19 cellular contexts compared by ENCODE assay signal in genomic region chr14:61218765-61219164, GRCh38.
DNase-seq lines count a peak whose midpoint lies in the region; ATAC-seq and TF ChIP-seq lines count a peak whose summit lies in the region.
"Had no signal": no experiment of that assay in that cellular context is flagged by ENCODE, and none has a peak within 500 bp of the region (broad histone marks: within the 10 kb centered on the region; RNA-seq: fewer than 3 reads in every experiment).

No MANE protein-coding gene starts in this region.

- no peak for TF ChIP-seq POLR2A in gastroesophageal sphincter (IDR thresholded peaks at IDR 0.05)

- H3K9me3 ChIP-seq in SJCRH30 (replicated peaks) (no peaks in the 10 kb centered on the region), gastroesophageal sphincter (no peaks in the 10 kb centered on the region), subcutaneous abdominal adipose tissue (ENCODE audit: control insufficient read depth in 5 of 5, low read length in 5 of 5) (no peaks in the 10 kb centered on the region)
- H3K9me3 ChIP-seq: breast epithelium, thoracic aorta had no signal

- H3K4me1 ChIP-seq in SJCRH30 (peaks cover 41% of the 10 kb centered on the region), gastroesophageal sphincter (peaks cover 0 to 5% (median 0%) of the 10 kb centered on the region in 3 donors), subcutaneous abdominal adipose tissue (ENCODE audit: control insufficient read depth in 5 of 5, insufficient read depth in 5 of 5, low read length in 5 of 5) (peaks cover 5 to 89% (median 56%) of the 10 kb centered on the region in 5 donors)
- H3K4me1 ChIP-seq: breast epithelium, foreskin keratinocyte had no signal

- H3K27me3 ChIP-seq in SJCRH30 = no peaks in the 10 kb centered on the region
- H3K27me3 ChIP-seq in gastroesophageal sphincter = no peaks in the 10 kb centered on the region
- no peaks in the 10 kb centered on the region for H3K27me3 ChIP-seq in subcutaneous abdominal adipose tissue (ENCODE audit: control insufficient read depth in 5 of 5, insufficient read depth in 4 of 5, low read length in 5 of 5)
- H3K27me3 ChIP-seq: breast epithelium, neural progenitor cell had no signal

- H3K9ac ChIP-seq in subcutaneous abdominal adipose tissue (ENCODE audit: low read length in 5 of 5) = no peak overlapping the region
- H3K9ac ChIP-seq: neural progenitor cell had no signal

- TF ChIP-seq CTCF in gastroesophageal sphincter (IDR thresholded peaks at IDR 0.05) = no peak

- no peak overlapping the region; the same call in 1 of the 2 replicates for H3K4me3 ChIP-seq in SJCRH30
- H3K4me3 ChIP-seq in gastroesophageal sphincter = no peak overlapping the region
- no peak overlapping the region for H3K4me3 ChIP-seq in subcutaneous abdominal adipose tissue (ENCODE audit: low read depth in 1 of 5, low read length in 5 of 5)
- H3K4me3 ChIP-seq: breast epithelium, GM12878, neural progenitor cell, thoracic aorta had no signal

- 33 to 60% methylated on average over 1 to 2 of the region's 6 CpGs for WGBS in gastroesophageal sphincter (ENCODE audit: low coverage in 1 of 2), 2 donors

- H3K36me3 ChIP-seq in SJCRH30 (no peaks in the 10 kb centered on the region), gastroesophageal sphincter (no peaks in the 10 kb centered on the region), subcutaneous abdominal adipose tissue (ENCODE audit: control insufficient read depth in 5 of 5, insufficient read depth in 5 of 5, low read length in 5 of 5) (no peaks in the 10 kb centered on the region)
- H3K36me3 ChIP-seq: breast epithelium, neural progenitor cell, thoracic aorta had no signal

- peak; percentile 39 for ATAC-seq in gastroesophageal sphincter
- no peak for ATAC-seq in stimulated activated naive CD8-positive, alpha-beta T cell treated with anti-CD3 and anti-CD28 coated beads, Interleukin-15, Interleukin-2, amounts not matched to agents 100 U/mL and 50 U/mL, for 24 hours
- ATAC-seq: GM12878 had no signal

- no peak for TF ChIP-seq EP300 in gastroesophageal sphincter (IDR thresholded peaks at IDR 0.05)

- DNase-seq in NCI-H2029 (lab: John Stamatoyannopoulos, UW) (peak; percentile 40), NCI-H2029 treated with DMSO at 0.1 percent for 48 hours (lab: John Stamatoyannopoulos, UW) (no peak), SJCRH30 (peak; percentile 52 to 69), COR-L47 (lab: John Stamatoyannopoulos, UW) (no peak), DMS53 treated with DMSO at 0.1 percent for 48 hours (lab: John Stamatoyannopoulos, UW; ENCODE audit: unreplicated experiment) (no peak)
- DNase-seq in stimulated activated naive CD8-positive, alpha-beta T cell treated with anti-CD3 and anti-CD28 coated beads, Interleukin-15, Interleukin-2, amounts not matched to agents 100 U/mL and 50 U/mL, for 24 hours = no peak
- DNase-seq: 8988T; activated T-cell treated with anti-CD3 and anti-CD28 coated beads for 4 hours; CD4-positive, alpha-beta memory T cell; MM.1S; NCI-H2107; stimulated activated CD4-positive, alpha-beta T cell treated with anti-CD3 and anti-CD28 coated beads, Interleukin-2, amount 100 ng/mL, for 48 hours had no signal

- H3K27ac ChIP-seq in SJCRH30 (peak overlapping the region; percentile 49), gastroesophageal sphincter (peak overlapping the region in 1 of 4 donors; percentile 4), subcutaneous abdominal adipose tissue (ENCODE audit: low read depth, low read length) (peak overlapping the region; percentile 74)
- H3K27ac ChIP-seq: breast epithelium, foreskin keratinocyte, neural progenitor cell, thoracic aorta had no signal

Comparison
In these comparisons a context has a peak if more than half of its experiments do, and no peak if none do; other contexts are left out.
1. DNase-seq: peak in NCI-H2029 (single experiment) and SJCRH30 (2 of 2); none in NCI-H2029 treated with DMSO at 0.1 percent for 48 hours (single experiment), COR-L47 (single experiment), stimulated activated naive CD8-positive, alpha-beta T cell treated with anti-CD3 and anti-CD28 coated beads, Interleukin-15, Interleukin-2, amounts not matched to agents 100 U/mL and 50 U/mL, for 24 hours (single experiment) and DMS53 treated with DMSO at 0.1 percent for 48 hours (single experiment).